Comparison of ENCODE assay signal across 8 cellular contexts in the genomic region with DNA sequence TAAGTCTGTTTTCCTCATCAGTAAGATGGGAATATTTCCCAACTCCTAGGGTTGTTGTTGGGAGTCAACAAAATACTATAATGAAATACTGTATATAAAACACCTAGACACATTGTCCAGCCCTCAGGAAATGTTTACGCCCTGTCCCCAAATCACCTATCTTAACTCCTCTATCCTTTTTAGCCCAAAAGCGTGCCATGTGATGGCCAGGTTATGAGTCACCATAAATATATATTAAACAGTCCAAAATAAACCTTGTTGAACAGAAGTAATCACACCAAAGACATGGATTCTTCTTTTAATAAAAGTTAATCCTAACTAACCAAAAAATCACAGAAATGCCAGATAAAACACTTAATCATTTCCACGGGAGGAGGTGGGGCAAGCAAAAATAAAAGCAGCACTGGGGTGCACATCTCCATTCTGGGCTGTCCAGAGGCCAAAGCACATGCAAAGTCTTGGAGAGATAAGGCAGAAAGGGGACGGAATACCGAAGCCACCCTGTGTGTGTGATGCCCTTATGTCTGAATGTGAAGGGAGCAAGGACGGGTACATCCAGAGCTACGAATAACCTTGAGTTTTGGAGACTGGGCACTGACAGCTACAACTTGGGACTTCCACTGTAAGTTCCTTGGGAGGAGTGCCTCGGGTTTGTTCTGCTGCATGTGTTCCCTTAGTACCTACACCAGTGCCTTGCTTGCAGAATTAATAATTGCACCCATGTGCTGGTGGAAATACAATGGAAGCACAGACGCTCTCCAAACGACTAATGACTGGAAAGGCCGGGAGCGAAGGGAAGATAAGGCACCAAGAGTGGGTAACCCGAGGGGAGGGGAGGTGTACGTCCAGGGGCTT. TPM values are rescaled to one million over a fixed set of nuclear protein-coding genes. Genes with fewer than 3 reads are reported as not detected.
A peak's percentile ranks its signal among the peaks of the same experiment; 100 is the strongest.
DNase-seq lines count a peak whose midpoint lies in the region; ATAC-seq and TF ChIP-seq lines count a peak whose summit lies in the region.

No MANE protein-coding gene starts in this region.

- H3K9me3 ChIP-seq in parathyroid adenoma (ENCODE audit: control insufficient read depth, low read length): no peaks in the 10 kb centered on the region

- peak overlapping the region; percentile 84 for H3K4me2 ChIP-seq in parathyroid adenoma (ENCODE audit: low read length)

- H3K4me3 ChIP-seq in epithelial cell of proximal tubule (ENCODE audit: low read depth, low read length) (peak overlapping the region; percentile 91), parathyroid adenoma (ENCODE audit: low read depth, low read length) (peak overlapping the region; percentile 77)

- TF ChIP-seq CTCF in epithelial cell of proximal tubule (conservative IDR thresholded peaks at IDR 0.05; ENCODE audit: low read depth, low read length): no peak
- TF ChIP-seq CTCF in parathyroid adenoma (IDR thresholded peaks at IDR 0.05): no peak

- peak overlapping the region; percentile 60 for H2AFZ ChIP-seq in parathyroid adenoma

- peaks cover 5% of the 10 kb centered on the region for H3K79me2 ChIP-seq in parathyroid adenoma

- H3K36me3 ChIP-seq in parathyroid adenoma (ENCODE audit: control insufficient read depth, insufficient read depth, low read length): no peaks in the 10 kb centered on the region

- H3K27me3 ChIP-seq in parathyroid adenoma (ENCODE audit: control insufficient read depth, insufficient read depth, low read length): no peaks in the 10 kb centered on the region

- peak overlapping the region; percentile 80 for H3K27ac ChIP-seq in parathyroid adenoma

- DNase-seq in EL: peak; percentile 8
- peak; percentile 42 for DNase-seq in OCI-M1 (lab: John Stamatoyannopoulos, UW)
- no peak for DNase-seq in epithelial cell of proximal tubule (ENCODE audit: low read depth)
- no peak for DNase-seq in superior temporal gyrus (ENCODE audit: extremely low spot score)
- no peak for DNase-seq in stimulated activated CD4-positive, alpha-beta T cell treated with anti-CD3 and anti-CD28 coated beads, Interleukin-2, amount 100 ng/mL, for 24 hours
- DNase-seq in NCI-H446 (lab: John Stamatoyannopoulos, UW): no peak

- no peak for ATAC-seq in GM18867 (IDR thresholded peaks at IDR 0.05; ENCODE audit: unreplicated experiment)

- H3K9ac ChIP-seq in parathyroid adenoma: no peak overlapping the region

- H3K4me1 ChIP-seq in parathyroid adenoma: peaks cover 13% of the 10 kb centered on the region

RNA-seq across cellular contexts. Expression of a gene that starts 1.1 kb away (rescaled TPM):
- total RNA-seq in epithelial cell of proximal tubule: 12.3 and 15.1 TPM in 2 replicates

RNA-seq across cellular contexts. Expression of a gene that starts 54.3 kb away (rescaled TPM):
- total RNA-seq in epithelial cell of proximal tubule: 19.3 and 21.9 TPM in 2 replicates

Comparison
In these comparisons a context has a peak if more than half of its experiments do, and no peak if none do; other contexts are left out.
1. DNase-seq: peak in EL (single experiment) and OCI-M1 (single experiment); none in epithelial cell of proximal tubule (single experiment), superior temporal gyrus (single experiment), stimulated activated CD4-positive, alpha-beta T cell treated with anti-CD3 and anti-CD28 coated beads, Interleukin-2, amount 100 ng/mL, for 24 hours (0 of 2) and NCI-H446 (0 of 2).